ENCODE assay signal across 26 cellular contexts in the genomic region with DNA sequence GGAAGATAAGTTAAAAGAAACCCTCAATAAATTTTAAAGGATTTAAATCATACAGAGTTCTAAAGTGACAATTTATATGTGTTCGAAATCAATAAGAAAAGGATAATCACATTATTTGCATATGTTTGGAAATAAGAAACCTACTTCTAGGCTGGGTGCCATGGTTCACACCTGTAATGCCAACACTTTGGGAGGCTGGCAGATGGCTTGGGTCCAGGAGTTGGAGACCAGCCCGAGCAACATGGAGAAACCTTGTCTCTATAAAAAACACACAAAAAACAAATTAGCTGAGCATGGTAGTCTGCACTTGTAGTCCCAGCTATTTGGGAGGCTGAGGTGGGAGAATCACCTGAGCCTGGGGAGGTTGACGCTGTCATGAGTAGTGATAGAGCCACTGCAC. TPM values are rescaled to one million over a fixed set of nuclear protein-coding genes. Genes with fewer than 3 reads are reported as not detected.
DNase-seq lines count a peak whose midpoint lies in the region; ATAC-seq and TF ChIP-seq lines count a peak whose summit lies in the region.
"Had no signal": no experiment of that assay in that cellular context is flagged by ENCODE, and none has a peak within 500 bp of the region (broad histone marks: within the 10 kb centered on the region; RNA-seq: fewer than 3 reads in every experiment).

No MANE protein-coding gene starts in this region.

- no peaks in the 10 kb centered on the region for H3K9me3 ChIP-seq in CD8-positive, alpha-beta T cell (ENCODE audit: low read length)
- H3K9me3 ChIP-seq: HAP-1, MG63 had no signal

- intact Hi-C loops in CD8-positive, alpha-beta T cell (cut with DNase I, micrococcal nuclease): no loop called here

- peaks cover 9% of the 10 kb centered on the region for H3K4me1 Mint-ChIP-seq in CD8-positive, alpha-beta T cell (ENCODE audit: low read depth)

- no peaks in the 10 kb centered on the region for H3K36me3 ChIP-seq in CD8-positive, alpha-beta T cell (ENCODE audit: insufficient read depth, low read length)
- H3K36me3 ChIP-seq: HAP-1, MG63 had no signal

- no peaks in the 10 kb centered on the region for H3K27me3 Mint-ChIP-seq in CD8-positive, alpha-beta T cell (ENCODE audit: low read depth)
- H3K27me3 Mint-ChIP-seq: T-cell had no signal

- ATAC-seq in CD8-positive, alpha-beta T cell: no peak
- ATAC-seq: GM12878, GM23338, T-cell had no signal

- H3K27ac Mint-ChIP-seq in CD8-positive, alpha-beta T cell: no peak overlapping the region
- H3K27ac Mint-ChIP-seq: CD4-positive, CD25-positive, alpha-beta regulatory T cell; GM23338; HFFc6; T-cell had no signal

- no peak overlapping the region for H3K27ac ChIP-seq in CD8-positive, alpha-beta T cell (ENCODE audit: low read depth, low read length)
- H3K27ac ChIP-seq: BLaER1, RWPE1 had no signal

- H3K36me3 Mint-ChIP-seq in CD8-positive, alpha-beta T cell: no peaks in the 10 kb centered on the region
- H3K36me3 Mint-ChIP-seq: CD4-positive, CD25-positive, alpha-beta regulatory T cell; T-cell had no signal

- POLR2A ChIA-PET in CD8-positive, alpha-beta T cell (lab: Charles Lee): no interaction called here

- no peak overlapping the region for H3K4me3 Mint-ChIP-seq in CD8-positive, alpha-beta T cell
- H3K4me3 Mint-ChIP-seq: CD4-positive, CD25-positive, alpha-beta regulatory T cell; GM23338; HFFc6; T-cell had no signal

- no peaks in the 10 kb centered on the region for H3K4me1 ChIP-seq in CD8-positive, alpha-beta T cell (ENCODE audit: insufficient read depth, low read length)

- peak; percentile 13 for DNase-seq in NCI-H2196 (lab: John Stamatoyannopoulos, UW; ENCODE audit: unreplicated experiment)
- DNase-seq in NCI-H2196 treated with DMSO at 0.1 percent for 48 hours (lab: John Stamatoyannopoulos, UW; ENCODE audit: unreplicated experiment): no peak
- peak; percentile 60 for DNase-seq in NCI-H2171 treated with DMSO at 0.1 percent for 48 hours (lab: John Stamatoyannopoulos, UW)
- peak; percentile 18 for DNase-seq in cerebellum (ENCODE audit: low spot score)
- DNase-seq in NCI-H510A treated with DMSO at 0.1 percent for 48 hours (lab: John Stamatoyannopoulos, UW): no peak
- no peak for DNase-seq in NCI-H82 (lab: John Stamatoyannopoulos, UW)
- DNase-seq in CD8-positive, alpha-beta T cell: no peak
- DNase-seq: CD4-positive, CD25-positive, alpha-beta regulatory T cell; GDM1; HFFc6; KBM-7; MG63; NCI-H1436; NCI-H187; NCI-H345; NCI-H524; NCI-H774; SHP77; T-cell had no signal

- no peaks in the 10 kb centered on the region for H3K9me3 Mint-ChIP-seq in CD8-positive, alpha-beta T cell
- H3K9me3 Mint-ChIP-seq: CD4-positive, CD25-positive, alpha-beta regulatory T cell; GM23338; T-cell had no signal

- no peaks in the 10 kb centered on the region for H3K27me3 ChIP-seq in CD8-positive, alpha-beta T cell (ENCODE audit: insufficient read depth, low read length)
- H3K27me3 ChIP-seq: BLaER1, MG63 had no signal

- CTCF ChIA-PET in CD8-positive, alpha-beta T cell (lab: Charles Lee): no interaction called here

- H3K4me3 ChIP-seq in CD8-positive, alpha-beta T cell (ENCODE audit: low read depth, low read length): no peak overlapping the region
- H3K4me3 ChIP-seq: BLaER1, GM12878, GM23338, HAP-1, MG63 had no signal

- no peak for TF ChIP-seq CTCF in CD8-positive, alpha-beta T cell (IDR thresholded peaks at IDR 0.05)

RNA-seq across cellular contexts. Expression of a gene that starts 8.1 kb away (rescaled TPM):
- total RNA-seq in cerebellum: 26.0 TPM
- total RNA-seq in CD8-positive, alpha-beta T cell: 1 to 10 TPM; 3.6 to 3.7 TPM

RNA-seq across cellular contexts. Expression of a gene that starts 28.5 kb away (rescaled TPM):
- total RNA-seq in cerebellum: 54.9 TPM
- 100 to 1,000 TPM; 172 to 179 TPM for total RNA-seq in CD8-positive, alpha-beta T cell

RNA-seq across cellular contexts. Expression of a gene that starts 36.2 kb away (rescaled TPM):
- 2.4 TPM for total RNA-seq in cerebellum
- not detected for total RNA-seq in CD8-positive, alpha-beta T cell
- total RNA-seq: A172; CD4-positive, CD25-positive, alpha-beta regulatory T cell; GM12878; GM23338; HFFc6; LHCN-M2; T-cell had no signal

Comparison
In these comparisons a context has a peak if more than half of its experiments do, and no peak if none do; other contexts are left out.
1. DNase-seq: peak in NCI-H2196 (single experiment), NCI-H2171 treated with DMSO at 0.1 percent for 48 hours (single experiment) and cerebellum (single experiment); none in NCI-H2196 treated with DMSO at 0.1 percent for 48 hours (single experiment), NCI-H510A treated with DMSO at 0.1 percent for 48 hours (single experiment), NCI-H82 (single experiment) and CD8-positive, alpha-beta T cell (0 of 7).